In the genomic region with DNA sequence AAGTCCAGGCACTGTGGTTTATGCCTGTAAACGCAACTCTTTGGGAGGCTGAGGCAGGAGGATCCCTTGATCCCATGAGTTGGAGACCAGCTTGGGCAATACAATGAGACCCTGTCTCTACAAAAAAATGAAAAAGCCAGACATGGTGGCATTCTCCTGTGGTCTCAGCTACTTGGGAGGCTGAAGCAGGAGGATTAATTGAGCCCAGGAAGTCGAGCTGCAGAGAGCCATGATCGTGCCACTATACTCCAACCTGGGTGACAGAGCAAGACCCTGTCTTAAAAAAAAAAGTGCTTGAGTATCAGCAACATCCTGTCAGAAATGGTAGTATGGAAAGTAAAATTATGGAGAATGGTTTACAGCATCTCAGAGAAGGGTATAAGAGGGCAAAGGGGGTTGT, we compare ENCODE assay signal across 1 cellular context.
TF ChIP-seq lines count a peak whose summit lies in the region.

No MANE protein-coding gene starts in this region.

TF ChIP-seq in GM12878, 131 proteins besides CTCF, POLR2A, EP300 and RAD21:
- no peak for TF ChIP-seq FOXK2 (IDR thresholded peaks at IDR 0.05)
- TF ChIP-seq ETV6 (conservative IDR thresholded peaks at IDR 0.05 in 1 of 2, IDR thresholded peaks at IDR 0.05 in 1 of 2; ENCODE audit: borderline replicate concordance in 1 of 2, low read depth in 1 of 2) = no peak
- no peak for TF ChIP-seq MYC (IDR thresholded peaks at IDR 0.05; ENCODE audit: insufficient read depth, insufficient read length, insufficient replicate concordance, low read length, severe bottlenecking)
- TF ChIP-seq SIX5 (IDR thresholded peaks at IDR 0.05; ENCODE audit: low read depth, low read length, severe bottlenecking) = no peak
- TF ChIP-seq KLF5 (IDR thresholded peaks at IDR 0.05; ENCODE audit: partially characterized antibody) = no peak
- no peak for TF ChIP-seq MTA3 (IDR thresholded peaks at IDR 0.05; ENCODE audit: borderline replicate concordance, low read length)
- TF ChIP-seq MTA2 (IDR thresholded peaks at IDR 0.05; ENCODE audit: low read depth) = no peak
- TF ChIP-seq, protein P1, sequence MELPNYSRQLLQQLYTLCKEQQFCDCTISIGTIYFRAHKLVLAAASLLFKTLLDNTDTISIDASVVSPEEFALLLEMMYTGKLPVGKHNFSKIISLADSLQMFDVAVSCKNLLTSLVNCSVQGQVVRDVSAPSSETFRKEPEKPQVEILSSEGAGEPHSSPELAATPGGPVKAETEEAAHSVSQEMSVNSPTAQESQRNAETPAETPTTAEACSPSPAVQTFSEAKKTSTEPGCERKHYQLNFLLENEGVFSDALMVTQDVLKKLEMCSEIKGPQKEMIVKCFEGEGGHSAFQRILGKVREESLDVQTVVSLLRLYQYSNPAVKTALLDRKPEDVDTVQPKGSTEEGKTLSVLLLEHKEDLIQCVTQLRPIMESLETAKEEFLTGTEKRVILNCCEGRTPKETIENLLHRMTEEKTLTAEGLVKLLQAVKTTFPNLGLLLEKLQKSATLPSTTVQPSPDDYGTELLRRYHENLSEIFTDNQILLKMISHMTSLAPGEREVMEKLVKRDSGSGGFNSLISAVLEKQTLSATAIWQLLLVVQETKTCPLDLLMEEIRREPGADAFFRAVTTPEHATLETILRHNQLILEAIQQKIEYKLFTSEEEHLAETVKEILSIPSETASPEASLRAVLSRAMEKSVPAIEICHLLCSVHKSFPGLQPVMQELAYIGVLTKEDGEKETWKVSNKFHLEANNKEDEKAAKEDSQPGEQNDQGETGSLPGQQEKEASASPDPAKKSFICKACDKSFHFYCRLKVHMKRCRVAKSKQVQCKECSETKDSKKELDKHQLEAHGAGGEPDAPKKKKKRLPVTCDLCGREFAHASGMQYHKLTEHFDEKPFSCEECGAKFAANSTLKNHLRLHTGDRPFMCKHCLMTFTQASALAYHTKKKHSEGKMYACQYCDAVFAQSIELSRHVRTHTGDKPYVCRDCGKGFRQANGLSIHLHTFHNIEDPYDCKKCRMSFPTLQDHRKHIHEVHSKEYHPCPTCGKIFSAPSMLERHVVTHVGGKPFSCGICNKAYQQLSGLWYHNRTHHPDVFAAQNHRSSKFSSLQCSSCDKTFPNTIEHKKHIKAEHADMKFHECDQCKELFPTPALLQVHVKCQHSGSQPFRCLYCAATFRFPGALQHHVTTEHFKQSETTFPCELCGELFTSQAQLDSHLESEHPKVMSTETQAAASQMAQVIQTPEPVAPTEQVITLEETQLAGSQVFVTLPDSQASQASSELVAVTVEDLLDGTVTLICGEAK (IDR thresholded peaks at IDR 0.05; ENCODE audit: borderline replicate concordance) = no peak
- TF ChIP-seq, protein P2, sequence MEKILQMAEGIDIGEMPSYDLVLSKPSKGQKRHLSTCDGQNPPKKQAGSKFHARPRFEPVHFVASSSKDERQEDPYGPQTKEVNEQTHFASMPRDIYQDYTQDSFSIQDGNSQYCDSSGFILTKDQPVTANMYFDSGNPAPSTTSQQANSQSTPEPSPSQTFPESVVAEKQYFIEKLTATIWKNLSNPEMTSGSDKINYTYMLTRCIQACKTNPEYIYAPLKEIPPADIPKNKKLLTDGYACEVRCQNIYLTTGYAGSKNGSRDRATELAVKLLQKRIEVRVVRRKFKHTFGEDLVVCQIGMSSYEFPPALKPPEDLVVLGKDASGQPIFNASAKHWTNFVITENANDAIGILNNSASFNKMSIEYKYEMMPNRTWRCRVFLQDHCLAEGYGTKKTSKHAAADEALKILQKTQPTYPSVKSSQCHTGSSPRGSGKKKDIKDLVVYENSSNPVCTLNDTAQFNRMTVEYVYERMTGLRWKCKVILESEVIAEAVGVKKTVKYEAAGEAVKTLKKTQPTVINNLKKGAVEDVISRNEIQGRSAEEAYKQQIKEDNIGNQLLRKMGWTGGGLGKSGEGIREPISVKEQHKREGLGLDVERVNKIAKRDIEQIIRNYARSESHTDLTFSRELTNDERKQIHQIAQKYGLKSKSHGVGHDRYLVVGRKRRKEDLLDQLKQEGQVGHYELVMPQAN (conservative IDR thresholded peaks at IDR 0.05) = no peak
- TF ChIP-seq, protein P3, sequence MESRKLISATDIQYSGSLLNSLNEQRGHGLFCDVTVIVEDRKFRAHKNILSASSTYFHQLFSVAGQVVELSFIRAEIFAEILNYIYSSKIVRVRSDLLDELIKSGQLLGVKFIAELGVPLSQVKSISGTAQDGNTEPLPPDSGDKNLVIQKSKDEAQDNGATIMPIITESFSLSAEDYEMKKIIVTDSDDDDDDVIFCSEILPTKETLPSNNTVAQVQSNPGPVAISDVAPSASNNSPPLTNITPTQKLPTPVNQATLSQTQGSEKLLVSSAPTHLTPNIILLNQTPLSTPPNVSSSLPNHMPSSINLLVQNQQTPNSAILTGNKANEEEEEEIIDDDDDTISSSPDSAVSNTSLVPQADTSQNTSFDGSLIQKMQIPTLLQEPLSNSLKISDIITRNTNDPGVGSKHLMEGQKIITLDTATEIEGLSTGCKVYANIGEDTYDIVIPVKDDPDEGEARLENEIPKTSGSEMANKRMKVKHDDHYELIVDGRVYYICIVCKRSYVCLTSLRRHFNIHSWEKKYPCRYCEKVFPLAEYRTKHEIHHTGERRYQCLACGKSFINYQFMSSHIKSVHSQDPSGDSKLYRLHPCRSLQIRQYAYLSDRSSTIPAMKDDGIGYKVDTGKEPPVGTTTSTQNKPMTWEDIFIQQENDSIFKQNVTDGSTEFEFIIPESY (IDR thresholded peaks at IDR 0.05) = no peak
- TF ChIP-seq NR2C1 (IDR thresholded peaks at IDR 0.05) = no peak
- no peak for TF ChIP-seq NFYA (IDR thresholded peaks at IDR 0.05; ENCODE audit: borderline replicate concordance, low read depth, low read length)
- TF ChIP-seq, protein P4, sequence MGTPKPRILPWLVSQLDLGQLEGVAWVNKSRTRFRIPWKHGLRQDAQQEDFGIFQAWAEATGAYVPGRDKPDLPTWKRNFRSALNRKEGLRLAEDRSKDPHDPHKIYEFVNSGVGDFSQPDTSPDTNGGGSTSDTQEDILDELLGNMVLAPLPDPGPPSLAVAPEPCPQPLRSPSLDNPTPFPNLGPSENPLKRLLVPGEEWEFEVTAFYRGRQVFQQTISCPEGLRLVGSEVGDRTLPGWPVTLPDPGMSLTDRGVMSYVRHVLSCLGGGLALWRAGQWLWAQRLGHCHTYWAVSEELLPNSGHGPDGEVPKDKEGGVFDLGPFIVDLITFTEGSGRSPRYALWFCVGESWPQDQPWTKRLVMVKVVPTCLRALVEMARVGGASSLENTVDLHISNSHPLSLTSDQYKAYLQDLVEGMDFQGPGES (IDR thresholded peaks at IDR 0.05) = no peak
- TF ChIP-seq, protein P5, sequence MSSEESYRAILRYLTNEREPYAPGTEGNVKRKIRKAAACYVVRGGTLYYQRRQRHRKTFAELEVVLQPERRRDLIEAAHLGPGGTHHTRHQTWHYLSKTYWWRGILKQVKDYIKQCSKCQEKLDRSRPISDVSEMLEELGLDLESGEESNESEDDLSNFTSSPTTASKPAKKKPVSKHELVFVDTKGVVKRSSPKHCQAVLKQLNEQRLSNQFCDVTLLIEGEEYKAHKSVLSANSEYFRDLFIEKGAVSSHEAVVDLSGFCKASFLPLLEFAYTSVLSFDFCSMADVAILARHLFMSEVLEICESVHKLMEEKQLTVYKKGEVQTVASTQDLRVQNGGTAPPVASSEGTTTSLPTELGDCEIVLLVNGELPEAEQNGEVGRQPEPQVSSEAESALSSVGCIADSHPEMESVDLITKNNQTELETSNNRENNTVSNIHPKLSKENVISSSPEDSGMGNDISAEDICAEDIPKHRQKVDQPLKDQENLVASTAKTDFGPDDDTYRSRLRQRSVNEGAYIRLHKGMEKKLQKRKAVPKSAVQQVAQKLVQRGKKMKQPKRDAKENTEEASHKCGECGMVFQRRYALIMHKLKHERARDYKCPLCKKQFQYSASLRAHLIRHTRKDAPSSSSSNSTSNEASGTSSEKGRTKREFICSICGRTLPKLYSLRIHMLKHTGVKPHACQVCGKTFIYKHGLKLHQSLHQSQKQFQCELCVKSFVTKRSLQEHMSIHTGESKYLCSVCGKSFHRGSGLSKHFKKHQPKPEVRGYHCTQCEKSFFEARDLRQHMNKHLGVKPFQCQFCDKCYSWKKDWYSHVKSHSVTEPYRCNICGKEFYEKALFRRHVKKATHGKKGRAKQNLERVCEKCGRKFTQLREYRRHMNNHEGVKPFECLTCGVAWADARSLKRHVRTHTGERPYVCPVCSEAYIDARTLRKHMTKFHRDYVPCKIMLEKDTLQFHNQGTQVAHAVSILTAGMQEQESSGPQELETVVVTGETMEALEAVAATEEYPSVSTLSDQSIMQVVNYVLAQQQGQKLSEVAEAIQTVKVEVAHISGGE (CRISPR knock-in tag; IDR thresholded peaks at IDR 0.05) = no peak
- no peak for TF ChIP-seq EGR1 (IDR thresholded peaks at IDR 0.05; ENCODE audit: borderline replicate concordance in 1 of 2, low read depth in 2 of 2, low read length in 2 of 2)
- no peak for TF ChIP-seq RB1 (IDR thresholded peaks at IDR 0.05; ENCODE audit: borderline replicate concordance)
